In the genomic region with DNA sequence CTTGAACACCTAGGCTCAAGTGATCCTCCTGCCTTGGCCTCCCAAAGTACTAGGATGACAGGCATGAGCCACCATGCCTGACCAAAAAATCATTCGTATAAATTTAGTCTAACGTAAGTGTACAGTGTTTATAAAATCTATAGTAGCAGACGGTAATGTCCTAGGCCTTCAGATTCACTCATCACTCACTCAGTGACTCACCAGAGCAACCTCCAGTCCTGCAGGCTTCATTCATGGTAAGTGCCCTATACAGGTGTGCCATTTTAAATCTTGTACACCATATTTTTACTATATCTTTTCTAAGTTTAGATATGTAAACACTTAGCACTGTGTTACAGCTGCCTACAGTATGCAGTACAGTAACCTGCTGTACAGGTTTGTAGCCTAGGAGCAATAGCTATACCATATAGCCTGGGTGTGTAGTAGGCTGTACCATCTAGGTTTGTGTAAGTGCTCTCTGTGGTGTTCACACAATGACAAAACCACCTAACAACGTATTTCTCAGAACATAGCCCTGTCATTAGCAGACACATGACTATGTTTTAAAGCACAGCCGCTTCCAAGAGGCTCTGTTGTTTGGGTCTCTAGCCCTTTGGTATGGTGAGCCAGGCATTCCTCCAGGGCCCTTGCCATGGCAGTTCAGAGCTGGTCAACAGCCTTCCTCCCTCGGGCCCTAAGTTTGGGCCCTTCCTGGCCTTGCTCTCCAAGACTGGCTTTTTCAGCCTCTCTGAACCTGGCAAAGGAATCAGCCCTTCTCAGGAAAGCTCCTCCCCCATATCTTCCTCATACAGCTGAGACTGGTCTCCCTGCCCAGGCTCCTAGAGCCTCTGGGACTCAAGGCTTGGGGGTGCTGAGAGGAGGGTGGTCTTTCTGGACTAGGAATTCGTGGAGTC, we compare ENCODE assay signal across 9 cellular contexts. TPM values are rescaled to one million over a fixed set of nuclear protein-coding genes. Genes with fewer than 3 reads are reported as not detected.
DNase-seq lines count a peak whose midpoint lies in the region; ATAC-seq, FAIRE-seq and TF ChIP-seq lines count a peak whose summit lies in the region.
"Had no signal": no experiment of that assay in that cellular context is flagged by ENCODE, and none has a peak within 500 bp of the region (broad histone marks: within the 10 kb centered on the region; RNA-seq: fewer than 3 reads in every experiment).

No MANE protein-coding gene starts in this region.

- H3K4ac ChIP-seq in IMR-90 (ENCODE audit: low read depth, low read length) = peak overlapping the region; percentile 98

- H3K9me3 ChIP-seq in IMR-90 (ENCODE audit: control insufficient read depth, insufficient read depth, low read length) = no peaks in the 10 kb centered on the region
- no peaks in the 10 kb centered on the region for H3K9me3 ChIP-seq in endothelial cell of umbilical vein (replicated peaks; ENCODE audit: control insufficient read depth, insufficient read depth, low read length)
- no peaks in the 10 kb centered on the region for H3K9me3 ChIP-seq in skeletal muscle satellite cell (replicated peaks; ENCODE audit: low read length)

- peak overlapping the region; percentile 49 for H3K56ac ChIP-seq in IMR-90 (ENCODE audit: extremely low read depth, insufficient read depth, low read length)

- in situ Hi-C loops in IMR-90 (cut with MboI; ENCODE audit: low sequenced_read_pairs) = no loop called here

- no peak for TF ChIP-seq RAD21 in IMR-90 (IDR thresholded peaks at IDR 0.05; ENCODE audit: low read length)

- peaks cover 11% of the 10 kb centered on the region for H3K79me2 ChIP-seq in endothelial cell of umbilical vein (ENCODE audit: control insufficient read depth, insufficient read depth, low read length)

- POLR2A ChIA-PET in IMR-90 (lab: Charles Lee; ENCODE audit: unreplicated experiment) = interaction anchor here (0.6 to 0.7 kb wide), 2 partner anchors 12 to 15 kb away, joined by 3 to 5 read pairs; no protein-coding TSS in a partner anchor
- POLR2A ChIA-PET in endothelial cell of umbilical vein (lab: Charles Lee) = interaction anchor here (1.2 kb wide), 1 partner anchor 14 kb away, joined by 3 read pairs; no protein-coding TSS in a partner anchor

- no peak overlapping the region for H3K9ac ChIP-seq in IMR-90 (ENCODE audit: low read depth, low read length)
- H3K9ac ChIP-seq in endothelial cell of umbilical vein (replicated peaks; ENCODE audit: extremely low read depth, insufficient read depth, low read length) = peak overlapping the region; percentile 58
- peak overlapping the region; percentile 8 for H3K9ac ChIP-seq in skeletal muscle satellite cell (ENCODE audit: low read depth, low read length)

- peak overlapping the region; percentile 96 for H2BK5ac ChIP-seq in IMR-90 (ENCODE audit: low read depth, low read length, poor library complexity, severe bottlenecking)

- H3K4me1 ChIP-seq in IMR-90 (ENCODE audit: control insufficient read depth, insufficient read depth, low read length) (peaks cover 39% of the 10 kb centered on the region), endothelial cell of umbilical vein (ENCODE audit: control insufficient read depth, extremely low read depth, insufficient read depth, low read length) (peaks cover 62% of the 10 kb centered on the region), skeletal muscle satellite cell (ENCODE audit: control insufficient read depth, insufficient read depth, low read length) (peaks cover 64% of the 10 kb centered on the region)

- no peaks in the 10 kb centered on the region for H3K36me3 Mint-ChIP-seq in effector memory CD8-positive, alpha-beta T cell (ENCODE audit: insufficient read depth)

- H2AK9ac ChIP-seq in IMR-90 (replicated peaks; ENCODE audit: low read depth, low read length, poor library complexity) = peak overlapping the region; percentile 56

- intact Hi-C loops in IMR-90 (cut with micrococcal nuclease) = no loop called here
- intact Hi-C loops in endothelial cell of umbilical vein (cut with micrococcal nuclease) = loop anchor here (1.0 kb wide), 3 partner anchors 21 to 80 kb away; no protein-coding TSS in a partner anchor

- H3K4me3 ChIP-seq in IMR-90 (ENCODE audit: insufficient read depth, low read depth, low read length) (no peak overlapping the region), endothelial cell of umbilical vein (replicated peaks in 1 of 3; ENCODE audit: insufficient read depth in 1 of 3, low read depth in 1 of 3, low read length in 3 of 3) (no peak overlapping the region), skeletal muscle satellite cell (ENCODE audit: low read length) (no peak overlapping the region)

- peak overlapping the region; percentile 94 for H2BK120ac ChIP-seq in IMR-90 (ENCODE audit: low read depth, low read length)

- peaks cover 20 to 32% of the 10 kb centered on the region in 2 experiments; a peak in 3 of 4 replicates for H3K79me1 ChIP-seq in IMR-90 (ENCODE audit: low read depth in 1 of 2, low read length in 2 of 2)

- CTCF ChIA-PET in IMR-90 (lab: Yijun Ruan, JAX) = interaction anchor here (2.8 kb wide), 1 partner anchor 13 kb away, joined by 15 read pairs; no protein-coding TSS in a partner anchor
- CTCF ChIA-PET in endothelial cell of umbilical vein (lab: Charles Lee) = interaction anchor here (0.6 to 9.1 kb wide), 14 partner anchors 9 to 125 kb away, joined by 3 to 287 read pairs (median 18); partner anchors contain the start of genes DISP2 and INAFM2

- H4K20me1 ChIP-seq in IMR-90 (ENCODE audit: insufficient read depth, low read length) (no peaks in the 10 kb centered on the region), endothelial cell of umbilical vein (replicated peaks; ENCODE audit: control insufficient read depth, extremely low read depth, insufficient read depth, low read length) (no peaks in the 10 kb centered on the region)

- no peak for TF ChIP-seq CTCF in IMR-90 (conservative IDR thresholded peaks at IDR 0.05; ENCODE audit: low read depth, low read length)
- TF ChIP-seq CTCF in endothelial cell of umbilical vein (IDR thresholded peaks at IDR 0.05; ENCODE audit: extremely low read depth in 1 of 2, insufficient read depth in 1 of 2, low read depth in 1 of 2, low read length in 2 of 2) = no peak

- 86% methylated on average over 1 of the region's 7 CpGs; no CpG with 5 or more reads in 1 of the 2 experiments for WGBS in IMR-90 (ENCODE audit: extremely low coverage in 2 of 2, insufficient read length in 1 of 2), 2 experiments

- no peak for ATAC-seq in IMR-90 (ENCODE audit: low read depth)
- no peak for ATAC-seq in GM19397 (IDR thresholded peaks at IDR 0.05; ENCODE audit: unreplicated experiment)
- no peak for ATAC-seq in effector memory CD8-positive, alpha-beta T cell (replicated peaks)

- no peak for TF ChIP-seq POLR2A in IMR-90 (IDR thresholded peaks at IDR 0.05; ENCODE audit: low read depth, low read length)
- no peak for TF ChIP-seq POLR2A in endothelial cell of umbilical vein (IDR thresholded peaks at IDR 0.05; ENCODE audit: low read depth, low read length)

- BruUV-seq in IMR-90 (replicated peaks; lab: Mats Ljungman, UMichigan) = no TSS peak
- BruUV-seq in endothelial cell of umbilical vein (replicated peaks; lab: Mats Ljungman, UMichigan) = no TSS peak

- H4K8ac ChIP-seq in IMR-90 (ENCODE audit: low read depth in 2 of 2, low read length in 2 of 2) = peak overlapping the region; percentile 38 to 86

- H3K27me3 Mint-ChIP-seq in effector memory CD8-positive, alpha-beta T cell = no peaks in the 10 kb centered on the region

- dilution Hi-C loops in IMR-90 (cut with HindIII; ENCODE audit: low sequenced_read_pairs, unreplicated experiment) = no loop called here
- dilution Hi-C loops in endothelial cell of umbilical vein (cut with MboI; ENCODE audit: extremely low pct_ligation_motif_present, low sequenced_read_pairs) = no loop called here

- DNase-seq in IMR-90 (peak; percentile 85), endothelial cell of umbilical vein (ENCODE audit: low read depth, low spot score) (peak; percentile 15), KG1 (lab: John Stamatoyannopoulos, UW) (no peak)
- DNase-seq in effector memory CD8-positive, alpha-beta T cell = no peak
- DNase-seq: DMS153, NCI-H524 had no signal

- H2AK5ac ChIP-seq in IMR-90 (ENCODE audit: low read depth, low read length) = peak overlapping the region; percentile 92

- H3K36me3 ChIP-seq in IMR-90 (ENCODE audit: control insufficient read depth, insufficient read depth, low read length) (peaks cover 6% of the 10 kb centered on the region), endothelial cell of umbilical vein (ENCODE audit: control insufficient read depth in 2 of 2, extremely low read depth in 1 of 2, insufficient read depth in 2 of 2, low read length in 2 of 2) (no peaks in the 10 kb centered on the region), skeletal muscle satellite cell (ENCODE audit: insufficient read depth, low read length) (peaks cover 6% of the 10 kb centered on the region)

- H3K27ac Mint-ChIP-seq in effector memory CD8-positive, alpha-beta T cell = no peak overlapping the region
- H3K27ac Mint-ChIP-seq: IgD-negative memory B cell had no signal

- H3K9me1 ChIP-seq in IMR-90 (ENCODE audit: insufficient read depth, low read length) = peaks cover 22% of the 10 kb centered on the region
- no peaks in the 10 kb centered on the region for H3K9me1 ChIP-seq in endothelial cell of umbilical vein (replicated peaks; ENCODE audit: control insufficient read depth, extremely low read depth, insufficient read depth, low read length)

- no peaks in the 10 kb centered on the region for H3K9me3 Mint-ChIP-seq in effector memory CD8-positive, alpha-beta T cell
- H3K9me3 Mint-ChIP-seq: IgD-negative memory B cell had no signal

- peak overlapping the region; percentile 89 for H2BK15ac ChIP-seq in IMR-90 (ENCODE audit: low read depth, low read length)

- peak overlapping the region; percentile 89 for H2AFZ ChIP-seq in IMR-90 (replicated peaks; ENCODE audit: low read length, poor library complexity)
- peak overlapping the region; percentile 6 for H2AFZ ChIP-seq in endothelial cell of umbilical vein (ENCODE audit: low read depth, low read length)

- H3K23ac ChIP-seq in IMR-90 (ENCODE audit: low read depth, low read length) = peak overlapping the region; percentile 90

- H3K27me3 ChIP-seq in IMR-90 (ENCODE audit: control insufficient read depth, insufficient read depth, low read length) (no peaks in the 10 kb centered on the region), endothelial cell of umbilical vein (ENCODE audit: control insufficient read depth in 2 of 2, insufficient read depth in 2 of 2, low read length in 2 of 2) (no peaks in the 10 kb centered on the region), skeletal muscle satellite cell (ENCODE audit: control insufficient read depth, insufficient read depth, low read length) (no peaks in the 10 kb centered on the region)

- H2BK20ac ChIP-seq in IMR-90 (ENCODE audit: low read depth, low read length) = peak overlapping the region; percentile 92

- peak overlapping the region; percentile 55 for H3K18ac ChIP-seq in IMR-90 (ENCODE audit: low read depth, low read length)

- peak overlapping the region; percentile 97 for H4K91ac ChIP-seq in IMR-90 (ENCODE audit: insufficient read depth, low read depth, low read length)

- H3K4me2 ChIP-seq in IMR-90 (ENCODE audit: low read depth, low read length) (no peak overlapping the region), endothelial cell of umbilical vein (ENCODE audit: insufficient read depth, low read length) (peak overlapping the region; percentile 50), skeletal muscle satellite cell (ENCODE audit: low read length) (no peak overlapping the region)

- peak overlapping the region; percentile 91 for H3K14ac ChIP-seq in IMR-90 (replicated peaks; ENCODE audit: low read depth, low read length)

- peaks cover 8% of the 10 kb centered on the region in 2 donors for H3K4me1 Mint-ChIP-seq in effector memory CD8-positive, alpha-beta T cell (ENCODE audit: low read depth in 2 of 2)

- peak overlapping the region; percentile 85 for H3K27ac ChIP-seq in IMR-90 (ENCODE audit: insufficient read depth, low read length)
- H3K27ac ChIP-seq in endothelial cell of umbilical vein (ENCODE audit: insufficient read depth, low read depth, low read length) = peak overlapping the region; percentile 96

- H4K5ac ChIP-seq in IMR-90 (ENCODE audit: low read depth, low read length) = peak overlapping the region; percentile 83

- FAIRE-seq in endothelial cell of umbilical vein (lab: Jason Lieb, UNC) = peak; percentile 53

- H3K4me3 Mint-ChIP-seq in effector memory CD8-positive, alpha-beta T cell = no peak overlapping the region
- H3K4me3 Mint-ChIP-seq: IgD-negative memory B cell had no signal

RNA-seq across cellular contexts. Expression of gene CCDC9B, which starts 1.9 kb away (rescaled TPM):
- total RNA-seq in IMR-90 (2012; rRNA removed) (19.7 and 30.0 TPM in 2 replicates), endothelial cell of umbilical vein (46.0 and 47.3 TPM in 2 replicates)
- polyA plus RNA-seq in IMR-90 (2012; rRNA removed) (26.0 and 30.9 TPM in 2 replicates), endothelial cell of umbilical vein (4.8 and 7.6 TPM in 2 replicates)
- polyA plus RNA-seq in IMR-90 (2012; cell fraction: cytosol; rRNA removed) = 7.0 and 19.7 TPM in 2 replicates
- 52.6 and 88.0 TPM in 2 replicates for polyA plus RNA-seq in IMR-90 (2012; cell fraction: nucleus; rRNA removed; ENCODE audit: low replicate concordance)
- 6.1 and 7.0 TPM in 2 replicates for polyA plus RNA-seq in endothelial cell of umbilical vein (2011; cell fraction: cytosol; rRNA removed)
- polyA plus RNA-seq in endothelial cell of umbilical vein (2011; cell fraction: nucleus; rRNA removed) = 65.5 and 69.4 TPM in 2 replicates
- polyA plus RNA-seq in endothelial cell of umbilical vein (2012) = 32.0 and 33.5 TPM in 2 replicates
- polyA minus RNA-seq in endothelial cell of umbilical vein = 24.9 and 26.7 TPM in 2 replicates
- polyA minus RNA-seq in endothelial cell of umbilical vein (2011; cell fraction: cytosol; rRNA and poly(A)+ RNA removed) = 1.3 TPM
- 28.5 and 32.2 TPM in 2 replicates for polyA minus RNA-seq in endothelial cell of umbilical vein (2011; cell fraction: nucleus; rRNA and poly(A)+ RNA removed)
- total RNA-seq in skeletal muscle satellite cell (2012; rRNA removed) = 3.1 and 8.6 TPM in 2 replicates

RNA-seq across cellular contexts. Expression of gene PHGR1, which starts 8.2 kb away (rescaled TPM):
- not detected in 2 replicates for total RNA-seq in IMR-90 (2012; rRNA removed)
- polyA plus RNA-seq in IMR-90 (2012; rRNA removed) = not detected in 2 replicates
- not detected in 2 replicates for polyA plus RNA-seq in IMR-90 (2012; cell fraction: cytosol; rRNA removed)
- not detected in 2 replicates for polyA plus RNA-seq in IMR-90 (2012; cell fraction: nucleus; rRNA removed; ENCODE audit: low replicate concordance)
- not detected in 2 replicates for total RNA-seq in endothelial cell of umbilical vein
- not detected in 2 replicates for polyA plus RNA-seq in endothelial cell of umbilical vein
- not detected in 2 replicates for polyA plus RNA-seq in endothelial cell of umbilical vein (2011; cell fraction: cytosol; rRNA removed)
- polyA plus RNA-seq in endothelial cell of umbilical vein (2011; cell fraction: nucleus; rRNA removed) = not detected in 2 replicates
- not detected in 2 replicates for polyA plus RNA-seq in endothelial cell of umbilical vein (2012)
- polyA minus RNA-seq in endothelial cell of umbilical vein = not detected in 2 replicates
- not detected for polyA minus RNA-seq in endothelial cell of umbilical vein (2011; cell fraction: cytosol; rRNA and poly(A)+ RNA removed)
- not detected in 2 replicates for polyA minus RNA-seq in endothelial cell of umbilical vein (2011; cell fraction: nucleus; rRNA and poly(A)+ RNA removed)
- not detected in 2 replicates for total RNA-seq in skeletal muscle satellite cell (2012; rRNA removed)
- polyA plus RNA-seq: IgD-negative memory B cell had no signal

RNA-seq across cellular contexts. Expression of gene DISP2, which starts 15.4 kb away (rescaled TPM):
- total RNA-seq in IMR-90 (2012; rRNA removed) (under 0.01 and 0.36 TPM in 2 replicates), endothelial cell of umbilical vein (0.65 and 1.2 TPM in 2 replicates)
- polyA plus RNA-seq in IMR-90 (2012; rRNA removed) (0.34 and 0.42 TPM in 2 replicates), endothelial cell of umbilical vein (0.10 and 0.24 TPM in 2 replicates)
- 0.22 and 0.55 TPM in 2 replicates for polyA plus RNA-seq in IMR-90 (2012; cell fraction: cytosol; rRNA removed)
- polyA plus RNA-seq in IMR-90 (2012; cell fraction: nucleus; rRNA removed; ENCODE audit: low replicate concordance) = 0.41 and 0.76 TPM in 2 replicates
- polyA plus RNA-seq in endothelial cell of umbilical vein (2011; cell fraction: cytosol; rRNA removed) = 0.05 and 0.13 TPM in 2 replicates
- 0.05 and 0.10 TPM in 2 replicates for polyA plus RNA-seq in endothelial cell of umbilical vein (2011; cell fraction: nucleus; rRNA removed)
- 0.13 and 0.65 TPM in 2 replicates for polyA plus RNA-seq in endothelial cell of umbilical vein (2012)
- polyA minus RNA-seq in endothelial cell of umbilical vein = 0.06 and 0.73 TPM in 2 replicates
- polyA minus RNA-seq in endothelial cell of umbilical vein (2011; cell fraction: cytosol; rRNA and poly(A)+ RNA removed) = 0.10 TPM
- polyA minus RNA-seq in endothelial cell of umbilical vein (2011; cell fraction: nucleus; rRNA and poly(A)+ RNA removed) = 0.05 TPM in 2 replicates
- under 0.01 TPM in 2 replicates for total RNA-seq in skeletal muscle satellite cell (2012; rRNA removed)

RNA-seq across cellular contexts. Expression of gene INAFM2, which starts 19.2 kb away (rescaled TPM):
- total RNA-seq in IMR-90 (2012; rRNA removed) (10.4 and 13.1 TPM in 2 replicates), endothelial cell of umbilical vein (23.6 and 24.1 TPM in 2 replicates)
- polyA plus RNA-seq in IMR-90 (2012; rRNA removed) (11.7 and 14.0 TPM in 2 replicates), endothelial cell of umbilical vein (9.4 and 10.4 TPM in 2 replicates)
- polyA plus RNA-seq in IMR-90 (2012; cell fraction: cytosol; rRNA removed) = 4.2 and 6.0 TPM in 2 replicates
- polyA plus RNA-seq in IMR-90 (2012; cell fraction: nucleus; rRNA removed; ENCODE audit: low replicate concordance) = 6.6 and 18.3 TPM in 2 replicates
- 11.7 and 14.2 TPM in 2 replicates for polyA plus RNA-seq in endothelial cell of umbilical vein (2011; cell fraction: cytosol; rRNA removed)
- polyA plus RNA-seq in endothelial cell of umbilical vein (2011; cell fraction: nucleus; rRNA removed) = 11.1 and 12.5 TPM in 2 replicates
- 11.4 and 13.4 TPM in 2 replicates for polyA plus RNA-seq in endothelial cell of umbilical vein (2012)
- polyA minus RNA-seq in endothelial cell of umbilical vein = 10.0 and 13.4 TPM in 2 replicates
- 3.3 TPM for polyA minus RNA-seq in endothelial cell of umbilical vein (2011; cell fraction: cytosol; rRNA and poly(A)+ RNA removed)
- polyA minus RNA-seq in endothelial cell of umbilical vein (2011; cell fraction: nucleus; rRNA and poly(A)+ RNA removed) = 5.5 and 6.1 TPM in 2 replicates
- 7.1 and 11.6 TPM in 2 replicates for total RNA-seq in skeletal muscle satellite cell (2012; rRNA removed)

RNA-seq across cellular contexts. Expression of gene PLCB2, which starts 34.9 kb away (rescaled TPM):
- total RNA-seq in IMR-90 (2012; rRNA removed) (0.18 and 0.28 TPM in 2 replicates), endothelial cell of umbilical vein (1.5 and 4.3 TPM in 2 replicates)
- polyA plus RNA-seq in IMR-90 (2012; rRNA removed) (0.87 and 1.4 TPM in 2 replicates), endothelial cell of umbilical vein (1.6 and 1.9 TPM in 2 replicates)
- polyA plus RNA-seq in IMR-90 (2012; cell fraction: cytosol; rRNA removed) = 0.45 and 0.78 TPM in 2 replicates
- polyA plus RNA-seq in IMR-90 (2012; cell fraction: nucleus; rRNA removed; ENCODE audit: low replicate concordance) = 2.8 and 3.8 TPM in 2 replicates
- polyA plus RNA-seq in endothelial cell of umbilical vein (2011; cell fraction: cytosol; rRNA removed) = 1.2 TPM in 2 replicates
- polyA plus RNA-seq in endothelial cell of umbilical vein (2011; cell fraction: nucleus; rRNA removed) = 6.7 and 10.9 TPM in 2 replicates
- polyA plus RNA-seq in endothelial cell of umbilical vein (2012) = 1.8 and 3.1 TPM in 2 replicates
- 1.2 and 1.6 TPM in 2 replicates for polyA minus RNA-seq in endothelial cell of umbilical vein
- 4.4 TPM for polyA minus RNA-seq in endothelial cell of umbilical vein (2011; cell fraction: cytosol; rRNA and poly(A)+ RNA removed)
- 2.0 and 2.4 TPM in 2 replicates for polyA minus RNA-seq in endothelial cell of umbilical vein (2011; cell fraction: nucleus; rRNA and poly(A)+ RNA removed)
- 0.22 and 0.76 TPM in 2 replicates for total RNA-seq in skeletal muscle satellite cell (2012; rRNA removed)

Comparison
In these comparisons a context has a peak if more than half of its experiments do, and no peak if none do; other contexts are left out.
1. DNase-seq: peak in IMR-90 (single experiment) and endothelial cell of umbilical vein (single experiment); none in effector memory CD8-positive, alpha-beta T cell (0 of 3) and KG1 (single experiment).